In genomic region chr21:45085700-45086099, GRCh38 we compare ENCODE assay signal across 14 cellular contexts.
"Had no signal": no experiment of that assay in that cellular context is flagged by ENCODE, and none has a peak within 500 bp of the region (broad histone marks: within the 10 kb centered on the region; RNA-seq: fewer than 3 reads in every experiment).

No MANE protein-coding gene starts in this region.

- H3K36me3 Mint-ChIP-seq: natural killer cell had no signal

- H3K27me3 ChIP-seq: hepatocyte, neutrophil, tibial nerve, uterus had no signal

- H3K4me2 ChIP-seq: hepatocyte had no signal

- ATAC-seq: activated T-cell treated with anti-CD3 and anti-CD28 coated beads, Interleukin-2, amount 50 U/mL, for 4 hours; natural killer cell had no signal

- H3K9me3 ChIP-seq: left ventricle myocardium inferior, neutrophil, tibial nerve, uterus had no signal

- H2AFZ ChIP-seq: hepatocyte had no signal

- H3K27ac ChIP-seq: hepatocyte, left ventricle myocardium inferior, neutrophil, tibial nerve, uterus had no signal

- H3K4me1 ChIP-seq: uterus had no signal

- H3K27ac Mint-ChIP-seq: natural killer cell had no signal

- H3K9me3 Mint-ChIP-seq: activated T-cell treated with anti-CD3 and anti-CD28 coated beads, Interleukin-2, amount 50 U/mL, for 4 hours; natural killer cell had no signal

- DNase-seq: activated CD4-positive, alpha-beta T cell treated with anti-CD3 and anti-CD28 coated beads, Interleukin-2, amount 50 U/mL, for 1 hour; activated CD4-positive, CD25-positive, alpha-beta regulatory T cell; activated gamma-delta T cell treated with Interleukin-2 at 50 U/mL for 16 hours; activated T-cell treated with anti-CD3 and anti-CD28 coated beads, Interleukin-2, amount 50 U/mL, for 4 hours; kidney; left ventricle myocardium inferior; natural killer cell; posterior cingulate gyrus; stimulated activated CD4-positive, alpha-beta T cell treated with anti-CD3 and anti-CD28 coated beads, Interleukin-4, amount 100 ng/mL, for 1 hour; stimulated activated naive CD4-positive, alpha-beta T cell; uterus had no signal

- H3K36me3 ChIP-seq: neutrophil, uterus had no signal

- H3K4me3 ChIP-seq: hepatocyte, left ventricle myocardium inferior, tibial nerve, uterus had no signal
